In genomic region chr17:71440513-71440912, GRCh38 we compare ENCODE assay signal across 21 cellular contexts.
DNase-seq lines count a peak whose midpoint lies in the region; ATAC-seq, FAIRE-seq and TF ChIP-seq lines count a peak whose summit lies in the region.
"Had no signal": no experiment of that assay in that cellular context is flagged by ENCODE, and none has a peak within 500 bp of the region (broad histone marks: within the 10 kb centered on the region; RNA-seq: fewer than 3 reads in every experiment).

No MANE protein-coding gene starts in this region.

- H3K4me3 ChIP-seq in HCT116 (replicated peaks in 1 of 2; ENCODE audit: low read depth in 1 of 2, low read length in 2 of 2) (no peak overlapping the region), mesodermal cell (ENCODE audit: extremely low read depth, insufficient read depth, low read length, poor library complexity, severe bottlenecking) (no peak overlapping the region), SJCRH30 (no peak overlapping the region), HepG2 (replicated peaks in 1 of 3; ENCODE audit: insufficient read depth in 1 of 3, low read depth in 2 of 3, low read length in 3 of 3) (no peak overlapping the region)
- H3K4me3 ChIP-seq: coronary artery, heart right ventricle, transverse colon had no signal

- H3K9me2 ChIP-seq in HCT116 (ENCODE audit: insufficient read depth): no peaks in the 10 kb centered on the region

- H3K27ac ChIP-seq in 22Rv1: peak overlapping the region; percentile 87
- H3K27ac ChIP-seq in HCT116 (ENCODE audit: low read depth, low read length): no peak overlapping the region
- peak overlapping the region; percentile 19 for H3K27ac ChIP-seq in mesodermal cell (ENCODE audit: low read depth, low read length, severe bottlenecking)
- H3K27ac ChIP-seq in SJCRH30: no peak overlapping the region
- H3K27ac ChIP-seq in HepG2 (ENCODE audit: extremely low read length, insufficient read depth, low read length): no peak overlapping the region
- H3K27ac ChIP-seq: coronary artery, heart right ventricle, transverse colon had no signal

- TF ChIP-seq EP300 in HepG2 (IDR thresholded peaks at IDR 0.05; ENCODE audit: low read depth in 2 of 2, low read length in 2 of 2): no peak
- no peak for TF ChIP-seq EP300 in HepG2 (CRISPR knock-in tag; IDR thresholded peaks at IDR 0.05; ENCODE audit: borderline replicate concordance)

- peak overlapping the region; percentile 61 for H3K4me2 ChIP-seq in HCT116 (ENCODE audit: low read length)
- H3K4me2 ChIP-seq in HepG2 (ENCODE audit: low read depth, low read length): no peak overlapping the region

- no peaks in the 10 kb centered on the region for H4K20me1 ChIP-seq in HCT116 (ENCODE audit: insufficient read depth)
- no peaks in the 10 kb centered on the region for H4K20me1 ChIP-seq in HepG2 (ENCODE audit: insufficient read depth, low read length)

- intact Hi-C loops in HCT116 (cut with micrococcal nuclease): no loop called here
- intact Hi-C loops in HepG2 (cut with micrococcal nuclease; ENCODE audit: unreplicated experiment): no loop called here

- WGBS in mesodermal cell (ENCODE audit: insufficient coverage in 2 of 2), 2 experiments: 93 to 97% methylated on average over 5 to 9 of the region's 9 CpGs
- WGBS in HepG2 (ENCODE audit: low lambda C conversion rate): 7% methylated on average over 6 of the region's 9 CpGs

- H3K4me1 ChIP-seq in HCT116 (ENCODE audit: control insufficient read depth in 1 of 2, insufficient read depth in 2 of 2, low read length in 2 of 2): peaks cover 19 to 38% of the 10 kb centered on the region in 2 experiments
- H3K4me1 ChIP-seq in mesodermal cell (ENCODE audit: control insufficient read depth, insufficient read depth, low read length, poor library complexity, severe bottlenecking): peaks cover 53% of the 10 kb centered on the region
- H3K4me1 ChIP-seq in SJCRH30: peaks cover 7% of the 10 kb centered on the region; the same call in 1 of the 2 replicates
- no peaks in the 10 kb centered on the region for H3K4me1 ChIP-seq in HepG2 (ENCODE audit: insufficient read depth, low read length)
- H3K4me1 ChIP-seq: heart right ventricle, transverse colon had no signal

- POLR2A ChIA-PET in HCT116 (lab: Charles Lee): interaction anchor here (1.7 kb wide), 1 partner anchor 28 kb away, joined by 8 read pairs; no protein-coding TSS in a partner anchor
- POLR2A ChIA-PET in HepG2 (lab: Yijun Ruan, JAX): no interaction called here

- TF ChIP-seq CTCF in 22Rv1 (IDR thresholded peaks at IDR 0.05) (no peak), HCT116 (IDR thresholded peaks at IDR 0.05 in 2 of 3, conservative IDR thresholded peaks at IDR 0.05 in 1 of 3; ENCODE audit: borderline replicate concordance in 1 of 3, insufficient read depth in 1 of 3, low read depth in 2 of 3, low read length in 2 of 3) (no peak), HepG2 (CRISPR knock-in tag; IDR thresholded peaks at IDR 0.05) (no peak)

- H3K79me2 ChIP-seq in HCT116 (ENCODE audit: insufficient read depth, low read length) (no peaks in the 10 kb centered on the region), HepG2 (ENCODE audit: insufficient read depth, low read length) (no peaks in the 10 kb centered on the region)

- no peak for TF ChIP-seq RAD21 in HCT116 (IDR thresholded peaks at IDR 0.05; ENCODE audit: low read depth)
- no peak for TF ChIP-seq RAD21 in HepG2 (CRISPR knock-in tag; IDR thresholded peaks at IDR 0.05)

- BruUV-seq in HCT116 (replicated peaks; lab: Mats Ljungman, UMichigan) (no TSS peak), HepG2 (replicated peaks; lab: Mats Ljungman, UMichigan) (no TSS peak)

- H3K36me3 ChIP-seq in HCT116 (ENCODE audit: control insufficient read depth in 1 of 2, insufficient read depth in 2 of 2, low read length in 2 of 2): no peaks in the 10 kb centered on the region
- no peaks in the 10 kb centered on the region for H3K36me3 ChIP-seq in mesodermal cell (ENCODE audit: control insufficient read depth, insufficient read depth, low read length)
- no peaks in the 10 kb centered on the region for H3K36me3 ChIP-seq in SJCRH30
- H3K36me3 ChIP-seq in HepG2 (replicated peaks in 1 of 2; ENCODE audit: control insufficient read depth in 1 of 2, insufficient read depth in 2 of 2, low read length in 2 of 2): no peaks in the 10 kb centered on the region
- H3K36me3 ChIP-seq: heart right ventricle, transverse colon had no signal

- no peaks in the 10 kb centered on the region for H3K27me3 ChIP-seq in HCT116 (ENCODE audit: insufficient read depth, low read length)
- no peaks in the 10 kb centered on the region for H3K27me3 ChIP-seq in SJCRH30
- no peaks in the 10 kb centered on the region for H3K27me3 ChIP-seq in HepG2 (ENCODE audit: control insufficient read depth in 1 of 2, insufficient read depth in 2 of 2, low read length in 2 of 2)
- H3K27me3 ChIP-seq: transverse colon had no signal

- H2AFZ ChIP-seq in HCT116 (ENCODE audit: low read depth, low read length, poor library complexity, severe bottlenecking): peak overlapping the region; percentile 96
- no peak overlapping the region for H2AFZ ChIP-seq in HepG2 (ENCODE audit: low read length)

- RAD21 ChIA-PET in HCT116 (lab: Charles Lee; ENCODE audit: low non-redundant PET in 1 of 2, low total read pairs in 2 of 2, uncharacterized antibody in 2 of 2, unreplicated experiment in 2 of 2): interaction anchor here in 1 of 2 experiments (1.1 kb wide), 1 partner anchor 27 kb away, joined by 4 read pairs; no protein-coding TSS in a partner anchor

- H3K9me3 ChIP-seq in HCT116 (ENCODE audit: control insufficient read depth in 1 of 2, insufficient read depth in 1 of 2, low read depth in 1 of 2, low read length in 2 of 2) (no peaks in the 10 kb centered on the region), mesodermal cell (ENCODE audit: control insufficient read depth, low read length) (no peaks in the 10 kb centered on the region), SJCRH30 (replicated peaks) (no peaks in the 10 kb centered on the region), HepG2 (ENCODE audit: low read length) (no peaks in the 10 kb centered on the region)
- H3K9me3 ChIP-seq: heart right ventricle, transverse colon had no signal

- TF ChIP-seq POLR2A in HCT116 (IDR thresholded peaks at IDR 0.05; ENCODE audit: borderline replicate concordance, extremely low read depth, insufficient read depth, insufficient read length) (no peak), HepG2 (IDR thresholded peaks at IDR 0.05; ENCODE audit: insufficient read depth in 1 of 2, low read depth in 2 of 2, low read length in 2 of 2) (no peak)

- H3K9ac ChIP-seq in HCT116 (ENCODE audit: low read length) (no peak overlapping the region), HepG2 (ENCODE audit: insufficient read depth, low read depth, low read length) (no peak overlapping the region)

- CTCF ChIA-PET in HCT116 (lab: Charles Lee) (interaction anchor here (0.6 to 2.5 kb wide), 3 partner anchors 20 to 36 kb away, joined by 5 to 16 read pairs (median 6); no protein-coding TSS in a partner anchor), HepG2 (lab: Yijun Ruan, JAX; ENCODE audit: low intra/inter-chr PET ratio, low total read pairs) (no interaction called here)

- FAIRE-seq in HepG2 (lab: Jason Lieb, UNC): no peak

- DNase-seq in HCT116 (ENCODE audit: low read depth, low spot score) (no peak), SJCRH30 (no peak), HepG2 (ENCODE audit: low spot score) (no peak), G401 (ENCODE audit: low spot score) (no peak), NCI-H1092 treated with DMSO at 0.1 percent for 48 hours (lab: John Stamatoyannopoulos, UW) (no peak)
- DNase-seq in activated T-helper 9 cell treated with anti-CD3 and anti-CD28 coated beads, Interleukin-2, amount 50 U/mL, for 16 hours (ENCODE audit: low read depth): peak; percentile 0
- DNase-seq: activated CD4-positive, CD25-positive, alpha-beta regulatory T cell treated with anti-CD3 and anti-CD28 coated beads, Interleukin-2, amount 50 U/mL, for 72 hours; activated CD8-positive, alpha-beta memory T cell treated with anti-CD3 and anti-CD28 coated beads for 24 hours; activated T-cell treated with anti-CD3 and anti-CD28 coated beads, Interleukin-2, amount 50 U/mL, for 72 hours; heart right ventricle; Kasumi-1; NCI-H2171; NCI-H748 treated with DMSO at 0.1 percent for 48 hours; OCI-M1; stimulated activated CD4-positive, alpha-beta T cell treated with anti-CD3 and anti-CD28 coated beads, Interleukin-2, amount 100 ng/mL, for 24 hours; stimulated activated naive CD8-positive, alpha-beta T cell treated with anti-CD3 and anti-CD28 coated beads, Interleukin-15, Interleukin-2, amounts not matched to agents 100 U/mL and 50 U/mL, for 24 hours; transverse colon had no signal

- ATAC-seq in HCT116 (peak; percentile 21), HepG2 (no peak)
- ATAC-seq: activated T-cell treated with anti-CD3 and anti-CD28 coated beads, Interleukin-2, amount 50 U/mL, for 72 hours; heart right ventricle; naive thymus-derived CD8-positive, alpha-beta T cell; stimulated activated naive CD8-positive, alpha-beta T cell treated with anti-CD3 and anti-CD28 coated beads, Interleukin-15, Interleukin-2, amounts not matched to agents 100 U/mL and 50 U/mL, for 24 hours had no signal

- in situ Hi-C loops in HepG2 (cut with HindIII; ENCODE audit: extremely low pct_ligation_motif_present, low pct_unique_long_range_greater_than_20kb) (no loop called here), G401 (cut with HindIII; ENCODE audit: low sequenced_read_pairs) (no loop called here)

TF ChIP-seq in HCT116, 20 proteins besides CTCF, POLR2A, EP300 and RAD21 (continues in another document):
- TF ChIP-seq EZH2 (IDR thresholded peaks at IDR 0.05): no peak
- no peak for TF ChIP-seq CEBPB (IDR thresholded peaks at IDR 0.05; ENCODE audit: low read depth)
- TF ChIP-seq ATF3 (IDR thresholded peaks at IDR 0.05): no peak
- no peak for TF ChIP-seq ZNF274 (IDR thresholded peaks at IDR 0.05; ENCODE audit: low read depth, low read length)

TF ChIP-seq in HepG2, 621 proteins besides CTCF, POLR2A, EP300 and RAD21 (continues in another document):
- no peak for TF ChIP-seq LRRFIP1 (CRISPR knock-in tag; conservative IDR thresholded peaks at IDR 0.05)
- TF ChIP-seq ZNF552 (CRISPR knock-in tag; IDR thresholded peaks at IDR 0.05; ENCODE audit: borderline replicate concordance): no peak

Comparison
In these comparisons a context has a peak if more than half of its experiments do, and no peak if none do; other contexts are left out.
1. H3K27ac ChIP-seq: peak in 22Rv1 (single experiment) and mesodermal cell (single experiment); none in HCT116 (single experiment), SJCRH30 (single experiment) and HepG2 (single experiment).